8 cellular contexts compared by ENCODE assay signal in genomic region chr3:38646630-38647029, GRCh38. TPM values are rescaled to one million over a fixed set of nuclear protein-coding genes. Genes with fewer than 3 reads are reported as not detected.
DNase-seq lines count a peak whose midpoint lies in the region; ATAC-seq and TF ChIP-seq lines count a peak whose summit lies in the region.

No MANE protein-coding gene starts in this region.

- TF ChIP-seq CTCF in HFF-Myc (IDR thresholded peaks at IDR 0.05; ENCODE audit: low read depth, low read length, missing control alignments): peak; percentile 46

- intact Hi-C loops in sciatic nerve (cut with DNase I): loop anchor here (10.0 kb wide), 1 partner anchor 122 kb away; no protein-coding TSS in a partner anchor

- no peak overlapping the region for H3K4me3 ChIP-seq in HFF-Myc (replicated peaks; ENCODE audit: low read depth, low read length)

- peak; percentile 12 for DNase-seq in NCI-H146 (lab: John Stamatoyannopoulos, UW)
- no peak for DNase-seq in NCI-H146 treated with DMSO at 0.1 percent for 48 hours (lab: John Stamatoyannopoulos, UW; ENCODE audit: unreplicated experiment)
- DNase-seq in HFF-Myc (ENCODE audit: extremely low read depth, low read depth): no peak
- peak; percentile 12 to 20 for DNase-seq in activated CD4-positive, alpha-beta T cell treated with anti-CD3 and anti-CD28 coated beads, Interleukin-2, amount 50 U/mL, for 48 hours
- DNase-seq in left lobe of liver (ENCODE audit: low spot score): peak; percentile 39
- no peak for DNase-seq in sciatic nerve (ENCODE audit: low spot score)
- no peak for DNase-seq in SW480 (ENCODE audit: low spot score)

- no peak for ATAC-seq in left lobe of liver
- no peak for ATAC-seq in HG02885 (IDR thresholded peaks at IDR 0.05; ENCODE audit: poor library complexity, unreplicated experiment)
- no peak for ATAC-seq in sciatic nerve

RNA-seq across cellular contexts. Expression of gene SCN5A, which starts 2.9 kb away (rescaled TPM):
- total RNA-seq in left lobe of liver (0.05 TPM), sciatic nerve (2.7 TPM)

Comparison
In these comparisons a context has a peak if more than half of its experiments do, and no peak if none do; other contexts are left out.
1. DNase-seq: peak in NCI-H146 (single experiment), activated CD4-positive, alpha-beta T cell treated with anti-CD3 and anti-CD28 coated beads, Interleukin-2, amount 50 U/mL, for 48 hours (2 of 2) and left lobe of liver (single experiment); none in NCI-H146 treated with DMSO at 0.1 percent for 48 hours (single experiment), HFF-Myc (single experiment), sciatic nerve (single experiment) and SW480 (single experiment).